9 cellular contexts compared by ENCODE assay signal in the genomic region with DNA sequence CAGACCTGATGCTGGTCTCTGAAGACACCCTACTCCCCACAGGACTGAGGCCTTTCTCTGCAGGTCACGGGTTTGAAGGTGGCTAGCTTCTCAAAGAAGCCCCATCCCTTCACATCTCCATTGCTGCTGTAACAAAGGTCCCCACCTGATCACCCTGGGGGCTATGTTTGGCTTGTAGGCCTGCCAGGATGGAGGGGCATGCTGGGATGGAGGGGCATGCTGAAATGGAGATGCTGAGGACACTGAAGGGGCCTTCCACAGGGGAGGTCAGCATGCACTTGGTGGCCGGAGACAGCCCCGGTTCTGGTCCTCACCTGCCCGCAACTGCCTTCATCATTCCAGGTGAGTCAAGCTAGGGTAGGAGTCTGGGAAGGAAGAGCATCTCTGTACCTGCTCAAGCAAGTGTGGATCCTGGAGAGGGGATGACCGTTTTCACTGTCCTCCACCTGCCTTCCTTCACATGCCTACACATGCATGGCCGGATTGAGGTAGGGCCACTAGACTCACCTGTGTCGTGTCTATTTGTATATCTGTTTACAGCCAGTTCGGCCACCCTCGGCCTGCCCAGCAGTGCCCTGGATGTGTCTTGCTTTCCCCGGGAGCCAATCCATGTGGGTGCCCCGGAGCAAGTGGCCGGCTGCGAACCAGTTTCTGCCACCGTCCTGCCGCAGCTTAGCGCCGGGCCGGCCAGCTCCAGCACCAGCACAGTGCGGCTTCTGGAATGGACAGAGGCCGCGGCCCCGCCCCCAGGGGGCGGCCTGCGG. TPM values are rescaled to one million over a fixed set of nuclear protein-coding genes. Genes with fewer than 3 reads are reported as not detected.
DNase-seq lines count a peak whose midpoint lies in the region; ATAC-seq and TF ChIP-seq lines count a peak whose summit lies in the region.
"Had no signal": no experiment of that assay in that cellular context is flagged by ENCODE, and none has a peak within 500 bp of the region (broad histone marks: within the 10 kb centered on the region; RNA-seq: fewer than 3 reads in every experiment).

No MANE protein-coding gene starts in this region.

- H3K79me2 ChIP-seq in Loucy (ENCODE audit: insufficient read depth, low read length), result peaks cover 15% of the 10 kb centered on the region; the same call in 1 of the 2 replicates

- no peaks in the 10 kb centered on the region for H4K20me1 ChIP-seq in Loucy (ENCODE audit: insufficient read depth, low read length, poor library complexity, severe bottlenecking)

- DNase-seq in psoas muscle, result no peak
- no peak for DNase-seq in activated CD4-positive, alpha-beta T cell treated with anti-CD3 and anti-CD28 coated beads, Interleukin-2, amount 50 U/mL, for 1 hour

- H3K9me3 ChIP-seq in Loucy (ENCODE audit: insufficient read depth, low read depth, low read length), result no peaks in the 10 kb centered on the region
- no peaks in the 10 kb centered on the region for H3K9me3 ChIP-seq in esophagus (ENCODE audit: control insufficient read depth in 2 of 2, insufficient read depth in 1 of 2, low read depth in 1 of 2, low read length in 1 of 2)
- no peaks in the 10 kb centered on the region for H3K9me3 ChIP-seq in psoas muscle

- H3K9ac ChIP-seq in Loucy (ENCODE audit: low read depth, low read length, poor library complexity, severe bottlenecking), result peak overlapping the region; percentile 76

- no peaks in the 10 kb centered on the region for H3K27me3 ChIP-seq in Loucy (ENCODE audit: insufficient read depth, low read length, poor library complexity, severe bottlenecking)
- H3K27me3 ChIP-seq in esophagus (ENCODE audit: control insufficient read depth in 1 of 2, insufficient read depth in 2 of 2, low read length in 2 of 2), result no peaks in the 10 kb centered on the region
- peaks cover 0 to 2% (median 0%) of the 10 kb centered on the region in 3 donors for H3K27me3 ChIP-seq in psoas muscle (ENCODE audit: insufficient read depth in 3 of 3, low read length in 2 of 3)

- no peaks in the 10 kb centered on the region for H3K36me3 ChIP-seq in Loucy (ENCODE audit: insufficient read depth, low read length)
- H3K36me3 ChIP-seq in esophagus (ENCODE audit: control insufficient read depth in 2 of 2, insufficient read depth in 2 of 2, low read length in 1 of 2), result no peaks in the 10 kb centered on the region
- H3K36me3 ChIP-seq in psoas muscle (ENCODE audit: insufficient read depth in 1 of 2, low read depth in 1 of 2), result peaks cover 0 to 4% of the 10 kb centered on the region in 2 donors

- peak overlapping the region; percentile 8 to 69 for H3K27ac ChIP-seq in esophagus (ENCODE audit: low read depth in 2 of 2, low read length in 1 of 2)
- no peak overlapping the region for H3K27ac ChIP-seq in psoas muscle

- no peaks in the 10 kb centered on the region for H3K9me2 ChIP-seq in Loucy (replicated peaks; ENCODE audit: low read depth, low read length)

- TF ChIP-seq CTCF in Loucy (conservative IDR thresholded peaks at IDR 0.05; ENCODE audit: low read length) (no peak), psoas muscle (IDR thresholded peaks at IDR 0.05) (no peak)

- intact Hi-C loops in psoas muscle (cut with DNase I), result no loop called here

- no peaks in the 10 kb centered on the region for H3F3A ChIP-seq in Loucy (ENCODE audit: low read depth)

- ATAC-seq in GM18502 (IDR thresholded peaks at IDR 0.05; ENCODE audit: poor library complexity, unreplicated experiment), result peak; percentile 8
- no peak for ATAC-seq in psoas muscle
- ATAC-seq in HG03342 (IDR thresholded peaks at IDR 0.05; ENCODE audit: unreplicated experiment), result no peak
- ATAC-seq in GM19324 (IDR thresholded peaks at IDR 0.05; ENCODE audit: low FRiP score, unreplicated experiment), result no peak
- ATAC-seq in HG02870 (IDR thresholded peaks at IDR 0.05; ENCODE audit: unreplicated experiment), result no peak

- H3K4me3 ChIP-seq in Loucy (ENCODE audit: low read length, poor library complexity, severe bottlenecking) (peak overlapping the region; percentile 76), esophagus (ENCODE audit: low read depth in 1 of 2, low read length in 2 of 2) (peak overlapping the region; percentile 49 to 71), psoas muscle (peak overlapping the region; percentile 71)

- H3K4me1 ChIP-seq in Loucy (ENCODE audit: insufficient read depth, low read length, poor library complexity, severe bottlenecking), result no peaks in the 10 kb centered on the region
- peaks cover 3 to 9% of the 10 kb centered on the region in 2 donors for H3K4me1 ChIP-seq in esophagus (ENCODE audit: control insufficient read depth in 2 of 2, insufficient read depth in 2 of 2, low read length in 1 of 2)
- no peaks in the 10 kb centered on the region for H3K4me1 ChIP-seq in psoas muscle

- H2AFZ ChIP-seq in Loucy (ENCODE audit: low read length), result peak overlapping the region; percentile 87

- 50 to 54% methylated on average over 24 of the region's 24 CpGs for WGBS in esophagus, 2 donors
- WGBS in psoas muscle, 3 donors, result 46 to 64% (median 52%) methylated on average over 24 of the region's 24 CpGs

- H3K4me2 ChIP-seq in Loucy (ENCODE audit: low read depth, low read length, poor library complexity, severe bottlenecking), result peak overlapping the region; percentile 80

RNA-seq across cellular contexts. Expression of a gene that starts 6.0 kb away (rescaled TPM):
- polyA plus RNA-seq in esophagus (10 to 100 TPM in 1 of 2 donors, 1 to 10 TPM in 1; 2.8 to 10.3 TPM), psoas muscle (1 to 10 TPM in 2 of 3 donors, under 1 TPM in 1; 0.82 to 4.3 (median 1.4) TPM)
- total RNA-seq in psoas muscle, result 1 to 10 TPM; 2.2 to 4.2 (median 3.5) TPM

RNA-seq across cellular contexts. Expression of a gene that starts 45.3 kb away (rescaled TPM):
- under 1 TPM; 0.26 to 0.73 TPM for polyA plus RNA-seq in esophagus
- total RNA-seq in psoas muscle, result under 1 TPM in 1 of 4 donors, not detected in 3; 0.13 TPM
- under 1 TPM; 0.04 to 0.53 (median 0.16) TPM for polyA plus RNA-seq in psoas muscle
- total RNA-seq: RPMI7951 had no signal

RNA-seq across cellular contexts. Expression of a gene that starts 55.8 kb away (rescaled TPM):
- polyA plus RNA-seq in esophagus (100 to 1,000 TPM in 1 of 2 donors, 10 to 100 TPM in 1; 68.9 to 106 TPM), psoas muscle (10 to 100 TPM; 26.3 to 38.9 (median 26.7) TPM)
- total RNA-seq in psoas muscle, result 10 to 100 TPM; 33.8 to 76.9 (median 53.3) TPM
